Comparison of ENCODE assay signal across 1 cellular context in the genomic region with DNA sequence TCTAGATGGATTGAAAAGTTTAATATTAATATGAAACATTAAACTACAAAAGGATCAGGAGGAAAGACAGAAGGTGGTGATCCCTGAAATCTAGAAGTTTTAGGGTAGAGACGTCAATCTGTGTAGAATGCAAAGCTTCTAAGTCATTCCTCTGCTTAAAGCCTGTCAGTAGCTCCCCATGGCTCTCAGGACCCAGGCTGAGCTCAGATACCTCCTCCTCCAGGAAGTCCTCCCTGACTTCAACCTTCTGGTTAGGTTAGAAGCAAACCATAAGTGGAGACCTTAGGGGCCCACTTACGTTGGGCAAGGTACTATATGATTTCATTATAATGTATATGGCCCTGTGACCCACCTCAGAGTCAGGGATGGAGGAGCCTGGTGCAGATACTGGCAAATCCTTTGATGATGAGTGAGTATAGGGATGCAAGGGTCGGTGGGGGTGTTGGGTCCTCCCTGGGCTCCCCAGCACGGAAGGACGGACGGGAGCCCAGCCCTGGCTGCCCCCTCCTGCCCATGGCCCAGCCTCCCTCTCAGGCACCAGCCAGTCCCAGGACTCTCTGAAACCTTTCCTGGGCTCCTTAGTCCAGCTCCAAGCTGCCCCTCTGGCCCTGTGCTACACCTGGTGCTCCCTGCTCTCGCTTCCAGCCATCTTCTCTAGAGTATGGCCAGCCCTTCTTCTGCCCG.
A peak's percentile ranks its signal among the peaks of the same experiment; 100 is the strongest.
TF ChIP-seq lines count a peak whose summit lies in the region.

No MANE protein-coding gene starts in this region.

TF ChIP-seq in K562, 482 proteins besides CTCF, POLR2A, EP300 and RAD21 (continued from another document and continues in another):
- TF ChIP-seq CHD7 (IDR thresholded peaks at IDR 0.05; ENCODE audit: low read depth, low read length), result no peak
- TF ChIP-seq ZNF174 (CRISPR knock-in tag; IDR thresholded peaks at IDR 0.05), result no peak
- no peak for TF ChIP-seq E4F1 (CRISPR knock-in tag; IDR thresholded peaks at IDR 0.05; ENCODE audit: borderline replicate concordance)
- TF ChIP-seq RBM14 (IDR thresholded peaks at IDR 0.05; ENCODE audit: borderline replicate concordance, insufficient read depth, low read depth, low read length), result no peak
- no peak for TF ChIP-seq ZNF584 (CRISPR knock-in tag; IDR thresholded peaks at IDR 0.05; ENCODE audit: low read depth)
- TF ChIP-seq HDAC2 (IDR thresholded peaks at IDR 0.05), result peak; percentile 13; the same call in 1 of the 2 replicates
- TF ChIP-seq MTA1 (IDR thresholded peaks at IDR 0.05; ENCODE audit: borderline replicate concordance), result no peak
- peak; percentile 55; the same call in 1 of the 2 replicates for TF ChIP-seq SMARCA5 (IDR thresholded peaks at IDR 0.05)
- no peak for TF ChIP-seq ZC3H4 (CRISPR knock-in tag; IDR thresholded peaks at IDR 0.05; ENCODE audit: borderline replicate concordance)
- peak; percentile 98 for TF ChIP-seq RBM25 (IDR thresholded peaks at IDR 0.05; ENCODE audit: low read depth, low read length, severe bottlenecking)
- no peak for TF ChIP-seq SMARCA4 (IDR thresholded peaks at IDR 0.05)
- TF ChIP-seq SNAPC5 (CRISPR knock-in tag; IDR thresholded peaks at IDR 0.05), result no peak
- peak; percentile 100 for TF ChIP-seq ZFP36 (IDR thresholded peaks at IDR 0.05; ENCODE audit: low read depth, low read length, partially characterized antibody)
- TF ChIP-seq, protein P1, sequence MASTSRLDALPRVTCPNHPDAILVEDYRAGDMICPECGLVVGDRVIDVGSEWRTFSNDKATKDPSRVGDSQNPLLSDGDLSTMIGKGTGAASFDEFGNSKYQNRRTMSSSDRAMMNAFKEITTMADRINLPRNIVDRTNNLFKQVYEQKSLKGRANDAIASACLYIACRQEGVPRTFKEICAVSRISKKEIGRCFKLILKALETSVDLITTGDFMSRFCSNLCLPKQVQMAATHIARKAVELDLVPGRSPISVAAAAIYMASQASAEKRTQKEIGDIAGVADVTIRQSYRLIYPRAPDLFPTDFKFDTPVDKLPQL (IDR thresholded peaks at IDR 0.05; ENCODE audit: extremely low read depth, insufficient read length), result no peak
- TF ChIP-seq IRF2 (CRISPR knock-in tag; IDR thresholded peaks at IDR 0.05), result no peak
- peak; percentile 66 for TF ChIP-seq GTF3C2 (IDR thresholded peaks at IDR 0.05; ENCODE audit: borderline replicate concordance, extremely low read depth, insufficient read length)
- TF ChIP-seq ZNF124 (CRISPR knock-in tag; IDR thresholded peaks at IDR 0.05), result no peak
- no peak for TF ChIP-seq CHAMP1 (IDR thresholded peaks at IDR 0.05)
- TF ChIP-seq ZNF551 (CRISPR knock-in tag; IDR thresholded peaks at IDR 0.05), result no peak
- TF ChIP-seq BDP1 (IDR thresholded peaks at IDR 0.05; ENCODE audit: insufficient read depth, insufficient read length), result no peak
- TF ChIP-seq, protein P2, sequence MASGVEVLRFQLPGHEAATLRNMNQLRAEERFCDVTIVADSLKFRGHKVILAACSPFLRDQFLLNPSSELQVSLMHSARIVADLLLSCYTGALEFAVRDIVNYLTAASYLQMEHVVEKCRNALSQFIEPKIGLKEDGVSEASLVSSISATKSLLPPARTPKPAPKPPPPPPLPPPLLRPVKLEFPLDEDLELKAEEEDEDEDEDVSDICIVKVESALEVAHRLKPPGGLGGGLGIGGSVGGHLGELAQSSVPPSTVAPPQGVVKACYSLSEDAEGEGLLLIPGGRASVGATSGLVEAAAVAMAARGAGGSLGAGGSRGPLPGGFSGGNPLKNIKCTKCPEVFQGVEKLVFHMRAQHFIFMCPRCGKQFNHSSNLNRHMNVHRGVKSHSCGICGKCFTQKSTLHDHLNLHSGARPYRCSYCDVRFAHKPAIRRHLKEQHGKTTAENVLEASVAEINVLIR (CRISPR knock-in tag; IDR thresholded peaks at IDR 0.05), result no peak
- TF ChIP-seq E2F3 (CRISPR knock-in tag; IDR thresholded peaks at IDR 0.05), result no peak
- no peak for TF ChIP-seq TRIM24 (IDR thresholded peaks at IDR 0.05)
- TF ChIP-seq, protein P3, sequence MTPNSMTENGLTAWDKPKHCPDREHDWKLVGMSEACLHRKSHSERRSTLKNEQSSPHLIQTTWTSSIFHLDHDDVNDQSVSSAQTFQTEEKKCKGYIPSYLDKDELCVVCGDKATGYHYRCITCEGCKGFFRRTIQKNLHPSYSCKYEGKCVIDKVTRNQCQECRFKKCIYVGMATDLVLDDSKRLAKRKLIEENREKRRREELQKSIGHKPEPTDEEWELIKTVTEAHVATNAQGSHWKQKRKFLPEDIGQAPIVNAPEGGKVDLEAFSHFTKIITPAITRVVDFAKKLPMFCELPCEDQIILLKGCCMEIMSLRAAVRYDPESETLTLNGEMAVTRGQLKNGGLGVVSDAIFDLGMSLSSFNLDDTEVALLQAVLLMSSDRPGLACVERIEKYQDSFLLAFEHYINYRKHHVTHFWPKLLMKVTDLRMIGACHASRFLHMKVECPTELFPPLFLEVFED (CRISPR knock-in tag; conservative IDR thresholded peaks at IDR 0.05), result no peak
- TF ChIP-seq, protein P4, sequence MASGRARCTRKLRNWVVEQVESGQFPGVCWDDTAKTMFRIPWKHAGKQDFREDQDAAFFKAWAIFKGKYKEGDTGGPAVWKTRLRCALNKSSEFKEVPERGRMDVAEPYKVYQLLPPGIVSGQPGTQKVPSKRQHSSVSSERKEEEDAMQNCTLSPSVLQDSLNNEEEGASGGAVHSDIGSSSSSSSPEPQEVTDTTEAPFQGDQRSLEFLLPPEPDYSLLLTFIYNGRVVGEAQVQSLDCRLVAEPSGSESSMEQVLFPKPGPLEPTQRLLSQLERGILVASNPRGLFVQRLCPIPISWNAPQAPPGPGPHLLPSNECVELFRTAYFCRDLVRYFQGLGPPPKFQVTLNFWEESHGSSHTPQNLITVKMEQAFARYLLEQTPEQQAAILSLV (tag; IDR thresholded peaks at IDR 0.05), result no peak
- TF ChIP-seq ZNF311 (CRISPR knock-in tag; IDR thresholded peaks at IDR 0.05), result no peak
- no peak for TF ChIP-seq L3MBTL2 (IDR thresholded peaks at IDR 0.05)
- TF ChIP-seq KLF16 (IDR thresholded peaks at IDR 0.05), result no peak
